In genomic region chr20:31705598-31706597, GRCh38 we compare ENCODE assay signal across 8 cellular contexts. TPM values are rescaled to one million over a fixed set of nuclear protein-coding genes. Genes with fewer than 3 reads are reported as not detected.
DNase-seq lines count a peak whose midpoint lies in the region; ATAC-seq and TF ChIP-seq lines count a peak whose summit lies in the region.

No MANE protein-coding gene starts in this region.

- H2AFZ ChIP-seq in HCT116 (ENCODE audit: low read depth, low read length, poor library complexity, severe bottlenecking), result no peak overlapping the region
- H2AFZ ChIP-seq in PC-9, result no peak overlapping the region

- CTCF ChIA-PET in HCT116 (lab: Charles Lee), result interaction anchor here (1.0 to 2.5 kb wide), 4 partner anchors 18 to 72 kb away, joined by 5 to 18 read pairs (median 8); no protein-coding TSS in a partner anchor
- CTCF ChIA-PET in PC-9 (lab: Charles Lee), result interaction anchor here (0.5 to 2.9 kb wide), 4 partner anchors 14 to 44 kb away, joined by 8 to 34 read pairs (median 10); partner anchors contain the start of gene BCL2L1

- peak; percentile 92 for ATAC-seq in GM18511 (IDR thresholded peaks at IDR 0.05; ENCODE audit: unreplicated experiment)
- ATAC-seq in HCT116, result no peak
- ATAC-seq in right lobe of liver, result no peak

- intact Hi-C loops in HCT116 (cut with micrococcal nuclease), result no loop called here
- intact Hi-C loops in PC-9 (cut with micrococcal nuclease; ENCODE audit: unreplicated experiment), result loop anchor here (2.0 kb wide), 1 partner anchor 27 kb away; no protein-coding TSS in a partner anchor
- intact Hi-C loops in right lobe of liver (cut with DNase I), result no loop called here
- intact Hi-C loops in testis (cut with DNase I; ENCODE audit: low total_unique reads), result no loop called here

- no peaks in the 10 kb centered on the region for H4K20me1 ChIP-seq in HCT116 (ENCODE audit: insufficient read depth)
- H4K20me1 ChIP-seq in PC-9 (ENCODE audit: insufficient read depth), result no peaks in the 10 kb centered on the region

- H3K9me3 ChIP-seq in HCT116 (ENCODE audit: control insufficient read depth in 1 of 2, insufficient read depth in 1 of 2, low read depth in 1 of 2, low read length in 2 of 2), result no peaks in the 10 kb centered on the region
- no peaks in the 10 kb centered on the region for H3K9me3 ChIP-seq in PC-9 (ENCODE audit: insufficient read depth, low read depth)
- no peaks in the 10 kb centered on the region for H3K9me3 ChIP-seq in right lobe of liver
- H3K9me3 ChIP-seq in testis, result no peaks in the 10 kb centered on the region

- POLR2A ChIA-PET in HCT116 (lab: Charles Lee) (interaction anchor here (0.8 to 4.2 kb wide), 9 partner anchors 7 to 133 kb away, joined by 4 to 40 read pairs (median 5); partner anchors contain the start of gene BCL2L1), PC-9 (lab: Charles Lee; ENCODE audit: unreplicated experiment) (interaction anchor here (0.5 to 1.8 kb wide), 3 partner anchors 14 to 101 kb away, joined by 3 to 28 read pairs (median 5); partner anchors contain the start of genes BCL2L1 and ID1)

- H3K9me2 ChIP-seq in HCT116 (ENCODE audit: insufficient read depth), result no peaks in the 10 kb centered on the region
- H3K9me2 ChIP-seq in PC-9 (ENCODE audit: insufficient read depth), result no peaks in the 10 kb centered on the region

- H3K36me3 ChIP-seq in HCT116 (ENCODE audit: control insufficient read depth in 1 of 2, insufficient read depth in 2 of 2, low read length in 2 of 2) (peaks cover 8 to 57% of the 10 kb centered on the region in 2 experiments), PC-9 (ENCODE audit: low read depth) (peaks cover 48% of the 10 kb centered on the region), right lobe of liver (peaks cover 0 to 8% (median 2%) of the 10 kb centered on the region in 4 donors), testis (ENCODE audit: low read depth, missing control alignments) (no peaks in the 10 kb centered on the region), brain microvascular endothelial cell (replicated peaks) (peaks cover 38% of the 10 kb centered on the region)

- TF ChIP-seq POLR2A in HCT116 (IDR thresholded peaks at IDR 0.05; ENCODE audit: borderline replicate concordance, extremely low read depth, insufficient read depth, insufficient read length) (no peak), right lobe of liver (IDR thresholded peaks at IDR 0.05) (no peak), testis (IDR thresholded peaks at IDR 0.05) (no peak)

- WGBS in right lobe of liver (ENCODE audit: insufficient coverage, low coverage, low lambda C conversion rate, missing lambda C conversion rate), result 64% methylated on average over 4 of the region's 4 CpGs
- WGBS in testis, 2 donors, result 67 to 95% methylated on average over 4 of the region's 4 CpGs

- no peak for TF ChIP-seq RAD21 in HCT116 (IDR thresholded peaks at IDR 0.05; ENCODE audit: low read depth)

- H3K27me3 ChIP-seq in HCT116 (ENCODE audit: insufficient read depth, low read length), result no peaks in the 10 kb centered on the region
- H3K27me3 ChIP-seq in PC-9 (ENCODE audit: insufficient read depth, low read depth), result no peaks in the 10 kb centered on the region
- H3K27me3 ChIP-seq in right lobe of liver, result no peaks in the 10 kb centered on the region
- H3K27me3 ChIP-seq in testis, result no peaks in the 10 kb centered on the region
- H3K27me3 ChIP-seq in brain microvascular endothelial cell (replicated peaks), result no peaks in the 10 kb centered on the region

- peak overlapping the region; percentile 60 for H3K9ac ChIP-seq in HCT116 (ENCODE audit: low read length)

- in situ Hi-C loops in brain microvascular endothelial cell (cut with HindIII; ENCODE audit: low pct_ligation_motif_present, low sequenced_read_pairs), result no loop called here

- H3K27ac ChIP-seq in HCT116 (ENCODE audit: low read depth, low read length) (peak overlapping the region; percentile 94), PC-9 (peak overlapping the region; percentile 95), right lobe of liver (peak overlapping the region in 2 of 3 donors; percentile 7 to 56), testis (peak overlapping the region in 1 of 2 donors; percentile 25), brain microvascular endothelial cell (no peak overlapping the region)

- H3K79me2 ChIP-seq in HCT116 (ENCODE audit: insufficient read depth, low read length) (peaks cover 99% of the 10 kb centered on the region), PC-9 (ENCODE audit: low read depth) (peaks cover 96% of the 10 kb centered on the region)

- no peak for TF ChIP-seq CTCF in HCT116 (IDR thresholded peaks at IDR 0.05 in 2 of 3, conservative IDR thresholded peaks at IDR 0.05 in 1 of 3; ENCODE audit: borderline replicate concordance in 1 of 3, insufficient read depth in 1 of 3, low read depth in 2 of 3, low read length in 2 of 3)
- no peak for TF ChIP-seq CTCF in PC-9 (conservative IDR thresholded peaks at IDR 0.05)
- TF ChIP-seq CTCF in right lobe of liver (IDR thresholded peaks at IDR 0.05), result no peak
- TF ChIP-seq CTCF in testis (IDR thresholded peaks at IDR 0.05), result no peak
- no peak for TF ChIP-seq CTCF in brain microvascular endothelial cell (IDR thresholded peaks at IDR 0.05; ENCODE audit: low read depth, low read length, missing control alignments)

- BruUV-seq in HCT116 (replicated peaks; lab: Mats Ljungman, UMichigan) (no TSS peak), PC-9 (replicated peaks; lab: Mats Ljungman, UMichigan) (no TSS peak)

- DNase-seq in HCT116 (ENCODE audit: low read depth, low spot score), result no peak
- no peak for DNase-seq in PC-9
- DNase-seq in right lobe of liver, result no peak
- DNase-seq in AG20443 (ENCODE audit: low spot score), result no peak
- DNase-seq in testis, result no peak
- no peak for DNase-seq in brain microvascular endothelial cell
- no peak for DNase-seq in NCI-H526 treated with DMSO at 0.1 percent for 48 hours (lab: John Stamatoyannopoulos, UW)

- H3K4me2 ChIP-seq in HCT116 (ENCODE audit: low read length) (peak overlapping the region; percentile 69), PC-9 (peak overlapping the region; percentile 73)

- H3K4me1 ChIP-seq in HCT116 (ENCODE audit: control insufficient read depth in 1 of 2, insufficient read depth in 2 of 2, low read length in 2 of 2), result peaks cover 83 to 97% of the 10 kb centered on the region in 2 experiments
- H3K4me1 ChIP-seq in PC-9 (replicated peaks; ENCODE audit: insufficient read depth), result peaks cover 88% of the 10 kb centered on the region
- H3K4me1 ChIP-seq in right lobe of liver, result peaks cover 0 to 68% (median 29%) of the 10 kb centered on the region in 4 donors
- H3K4me1 ChIP-seq in testis, result peaks cover 32% of the 10 kb centered on the region

- RAD21 ChIA-PET in HCT116 (lab: Charles Lee; ENCODE audit: low non-redundant PET in 1 of 2, low total read pairs in 2 of 2, uncharacterized antibody in 2 of 2, unreplicated experiment in 2 of 2), result no interaction called here

- 0 out of 4 replicates have a peak overlapping the region, but pooled peaks of 1 of the 2 experiments have one; percentile 26 for H3K4me3 ChIP-seq in HCT116 (replicated peaks in 1 of 2; ENCODE audit: low read depth in 1 of 2, low read length in 2 of 2)
- H3K4me3 ChIP-seq in PC-9, result no peak overlapping the region
- no peak overlapping the region for H3K4me3 ChIP-seq in right lobe of liver
- H3K4me3 ChIP-seq in testis, result no peak overlapping the region
- H3K4me3 ChIP-seq in brain microvascular endothelial cell (ENCODE audit: low read depth, low read length), result no peak overlapping the region

- H3F3A ChIP-seq in PC-9 (ENCODE audit: insufficient read depth, low read depth), result peaks cover 89% of the 10 kb centered on the region

TF ChIP-seq in HCT116, 20 proteins besides CTCF, POLR2A, EP300 and RAD21:
- TF ChIP-seq POLR2AphosphoS5 (IDR thresholded peaks at IDR 0.05; ENCODE audit: low read depth, low read length), result 0 out of 2 replicates have a peak, but pooled peaks have one; percentile 8
- TF ChIP-seq YY1 (IDR thresholded peaks at IDR 0.05; ENCODE audit: extremely low read depth, insufficient replicate concordance, low read depth, low read length), result no peak

RNA-seq across cellular contexts. Expression of gene BCL2L1, which starts 16.8 kb away (rescaled TPM):
- total RNA-seq in HCT116 (2021; ENCODE audit: unreplicated experiment), result 226 TPM
- 186 and 209 TPM in 2 replicates for polyA plus RNA-seq in HCT116 (2012)
- 125 and 129 TPM in 2 replicates for total RNA-seq in PC-9 (2021)
- total RNA-seq in right lobe of liver, result 10 to 100 TPM; 30.5 to 96.1 (median 63.4) TPM
- 10 to 100 TPM; 83.0 to 84.7 TPM for total RNA-seq in testis
- polyA plus RNA-seq in testis (ENCODE audit: insufficient read depth, low read depth, low replicate concordance), result 122 TPM

RNA-seq across cellular contexts. Expression of gene TPX2, which starts 33.2 kb away (rescaled TPM):
- total RNA-seq in HCT116 (2021; ENCODE audit: unreplicated experiment), result 163 TPM
- polyA plus RNA-seq in HCT116 (2012), result 94.9 and 129 TPM in 2 replicates
- 140 and 164 TPM in 2 replicates for total RNA-seq in PC-9 (2021)
- 1 to 10 TPM in 5 of 6 experiments, under 1 TPM in 1; 0.56 to 8.3 (median 2.8) TPM for total RNA-seq in right lobe of liver
- total RNA-seq in testis, result 10 to 100 TPM; 39.7 to 52.5 TPM
- 74.6 TPM for polyA plus RNA-seq in testis (ENCODE audit: insufficient read depth, low read depth, low replicate concordance)

Comparison
In these comparisons a context has a peak if more than half of its experiments do, and no peak if none do; other contexts are left out.
1. RNA of gene TPX2, which starts 33.2 kb away (total RNA-seq): 140 to 164 TPM in PC-9, 163 TPM in HCT116 (single experiment) and 39.7 to 52.5 TPM in testis; 0.56 to 8.3 TPM in right lobe of liver; every median in the first group is over 4 times any median in the second.